Comparison of ENCODE assay signal across 25 cellular contexts in genomic region chr5:139980765-139981164, GRCh38.
"Had no signal": no experiment of that assay in that cellular context is flagged by ENCODE, and none has a peak within 500 bp of the region (broad histone marks: within the 10 kb centered on the region; RNA-seq: fewer than 3 reads in every experiment).

No MANE protein-coding gene starts in this region.

- H3K4me3 Mint-ChIP-seq: immature natural killer cell; memory B cell; mesothelial cell of epicardium; naive B cell; natural killer cell treated with Interleukin-12 subunit alpha and Interleukin-12 subunit beta and Interleukin-15 and Interleukin-18, amount 100 ng/mL, for 72 hours; neural progenitor cell; stimulated activated naive CD8-positive, alpha-beta T cell treated with anti-CD3 and anti-CD28 coated beads, Interleukin-15, Interleukin-2, amounts not matched to agents 100 ng/mL and 50 ng/mL, for 24 hours had no signal

- H3K27ac Mint-ChIP-seq: immature natural killer cell; memory B cell; mesothelial cell of epicardium; naive B cell; natural killer cell treated with Interleukin-12 subunit alpha and Interleukin-12 subunit beta and Interleukin-15 and Interleukin-18, amount 100 ng/mL, for 72 hours; neural progenitor cell; stimulated activated naive CD8-positive, alpha-beta T cell treated with anti-CD3 and anti-CD28 coated beads, Interleukin-15, Interleukin-2, amounts not matched to agents 100 ng/mL and 50 ng/mL, for 24 hours had no signal

- H3K4me2 ChIP-seq: neural progenitor cell, smooth muscle cell had no signal

- H3K36me3 Mint-ChIP-seq: immature natural killer cell; memory B cell; mesothelial cell of epicardium; naive B cell; natural killer cell treated with Interleukin-12 subunit alpha and Interleukin-12 subunit beta and Interleukin-15 and Interleukin-18, amount 100 ng/mL, for 72 hours; neural progenitor cell had no signal

- H3K27me3 ChIP-seq: dorsolateral prefrontal cortex, right atrium auricular region, tibial nerve, upper lobe of left lung had no signal

- H3K27ac ChIP-seq: dorsolateral prefrontal cortex, neural progenitor cell, prostate gland, right atrium auricular region, thoracic aorta, tibial nerve, upper lobe of left lung had no signal

- H3K4me1 Mint-ChIP-seq: immature natural killer cell had no signal

- ATAC-seq: mucosa of descending colon, sciatic nerve had no signal

- H3K36me3 ChIP-seq: neural progenitor cell, prostate gland, right atrium auricular region, thoracic aorta, tibial nerve, upper lobe of left lung had no signal

- H3K9me3 ChIP-seq: mucosa of descending colon, prostate gland, right atrium auricular region, thoracic aorta, tibial nerve, upper lobe of left lung had no signal

- H3K9ac ChIP-seq: neural progenitor cell had no signal

- H3K4me3 ChIP-seq: dorsolateral prefrontal cortex, lung, mucosa of descending colon, neural progenitor cell, prostate gland, right atrium auricular region, smooth muscle cell, thoracic aorta, tibial nerve, upper lobe of left lung had no signal

- H3K4me1 ChIP-seq: prostate gland, tibial nerve, upper lobe of left lung had no signal

- H3K9me3 Mint-ChIP-seq: immature natural killer cell; memory B cell; mesothelial cell of epicardium; natural killer cell treated with Interleukin-12 subunit alpha and Interleukin-12 subunit beta and Interleukin-15 and Interleukin-18, amount 100 ng/mL, for 72 hours; stimulated activated naive CD8-positive, alpha-beta T cell treated with anti-CD3 and anti-CD28 coated beads, Interleukin-15, Interleukin-2, amounts not matched to agents 100 ng/mL and 50 ng/mL, for 24 hours had no signal

- DNase-seq: dorsolateral prefrontal cortex; effector CD4-positive, alpha-beta T cell; hypothalamus; immature natural killer cell; islet precursor cell; mucosa of descending colon; naive B cell; nucleus accumbens; stimulated activated CD4-positive, alpha-beta T cell treated with anti-CD3 and anti-CD28 coated beads, Interleukin-12 subunit alpha, Interleukin-12 subunit beta, amount 100 ng/mL, for 4 hours; stimulated activated CD4-positive, alpha-beta T cell treated with anti-CD3 and anti-CD28 coated beads, Interleukin-1b, Interleukin-23, amount 100 ng/mL, for 48 hours; stimulated activated CD4-positive, alpha-beta T cell treated with anti-CD3 and anti-CD28 coated beads, Interleukin-4, amount 100 ng/mL, for 1 hour; stimulated activated CD8-positive, alpha-beta memory T cell treated with anti-CD3 and anti-CD28 coated beads, Interleukin-4, amount 100 ng/mL, for 48 hours had no signal
